12 cellular contexts compared by ENCODE assay signal in genomic region chr7:103851357-103851756, GRCh38.
A peak's percentile ranks its signal among the peaks of the same experiment; 100 is the strongest.
DNase-seq lines count a peak whose midpoint lies in the region; TF ChIP-seq lines count a peak whose summit lies in the region.
"Had no signal": no experiment of that assay in that cellular context is flagged by ENCODE, and none has a peak within 500 bp of the region (broad histone marks: within the 10 kb centered on the region; RNA-seq: fewer than 3 reads in every experiment).

No MANE protein-coding gene starts in this region.

- in situ Hi-C loops in mammary epithelial cell (cut with MboI; ENCODE audit: low sequenced_read_pairs in 2 of 2): no loop called here

- no peak overlapping the region for H3K27ac Mint-ChIP-seq in neural progenitor cell
- H3K27ac Mint-ChIP-seq in osteocyte (ENCODE audit: unreplicated experiment): no peak overlapping the region
- H3K27ac Mint-ChIP-seq: activated T-cell treated with anti-CD3 and anti-CD28 coated beads, Interleukin-2, amount 50 U/mL, for 72 hours; natural killer cell had no signal

- dilution Hi-C loops in mammary epithelial cell (cut with HindIII; ENCODE audit: low sequenced_read_pairs): no loop called here

- H3K4me3 ChIP-seq in HEK293 (ENCODE audit: low read depth, low read length): no peak overlapping the region
- no peak overlapping the region for H3K4me3 ChIP-seq in mammary epithelial cell (replicated peaks in 1 of 3; ENCODE audit: insufficient read depth in 1 of 3, low read depth in 2 of 3, low read length in 3 of 3)
- H3K4me3 ChIP-seq in neural progenitor cell: no peak overlapping the region

- H3F3A ChIP-seq in neural progenitor cell (ENCODE audit: low read depth): no peaks in the 10 kb centered on the region

- H3K36me3 ChIP-seq in HEK293 (ENCODE audit: control insufficient read depth in 2 of 2, insufficient read depth in 1 of 2, low read length in 2 of 2): no peaks in the 10 kb centered on the region
- H3K36me3 ChIP-seq in mammary epithelial cell (ENCODE audit: insufficient read depth, low read length): no peaks in the 10 kb centered on the region
- no peaks in the 10 kb centered on the region for H3K36me3 ChIP-seq in neural progenitor cell

- no TSS peak for BruUV-seq in mammary epithelial cell (replicated peaks; lab: Mats Ljungman, UMichigan)

- H3K4me1 Mint-ChIP-seq in neural progenitor cell (no peaks in the 10 kb centered on the region), osteocyte (ENCODE audit: unreplicated experiment) (no peaks in the 10 kb centered on the region)
- H3K4me1 Mint-ChIP-seq: natural killer cell had no signal

- no peaks in the 10 kb centered on the region for H3K27me3 ChIP-seq in mammary epithelial cell (ENCODE audit: insufficient read depth, low read length)
- no peaks in the 10 kb centered on the region for H3K27me3 ChIP-seq in neural progenitor cell

- no peak overlapping the region for H3K4me3 Mint-ChIP-seq in neural progenitor cell
- H3K4me3 Mint-ChIP-seq in osteocyte (ENCODE audit: unreplicated experiment): no peak overlapping the region
- H3K4me3 Mint-ChIP-seq: activated T-cell treated with anti-CD3 and anti-CD28 coated beads, Interleukin-2, amount 50 U/mL, for 72 hours; natural killer cell had no signal

- H4K20me1 ChIP-seq in mammary epithelial cell (ENCODE audit: insufficient read depth, low read length) (no peaks in the 10 kb centered on the region), neural progenitor cell (ENCODE audit: low read depth) (no peaks in the 10 kb centered on the region)

- CTCF ChIA-PET in HEK293 (lab: Yijun Ruan, JAX): no interaction called here
- CTCF ChIA-PET in mammary epithelial cell (lab: Charles Lee; ENCODE audit: low non-redundant PET): no interaction called here

- POLR2A ChIA-PET in HEK293 (lab: Yijun Ruan, JAX): no interaction called here

- no peak overlapping the region for H3K9ac ChIP-seq in mammary epithelial cell (ENCODE audit: insufficient read depth, low read length)
- no peak overlapping the region for H3K9ac ChIP-seq in neural progenitor cell

- DNase-seq in NCI-H69 (lab: John Stamatoyannopoulos, UW) (peak; percentile 43), mammary epithelial cell (peak; percentile 18), neural progenitor cell (ENCODE audit: low spot score) (peak; percentile 63), cerebellum (ENCODE audit: low spot score) (no peak), osteocyte (ENCODE audit: extremely low spot score, unreplicated experiment) (no peak), DMS79 treated with DMSO at 0.1 percent for 48 hours (lab: John Stamatoyannopoulos, UW) (no peak)
- DNase-seq: activated T-cell treated with anti-CD3 and anti-CD28 coated beads, Interleukin-2, amount 50 U/mL, for 72 hours; central memory CD4-positive, alpha-beta T cell; kidney; natural killer cell; NCI-H2227 treated with DMSO at 0.1 percent for 48 hours had no signal

- WGBS in mammary epithelial cell (ENCODE audit: low coverage, missing lambda C conversion rate): 54% methylated on average over 4 of the region's 4 CpGs

- intact Hi-C loops in mammary epithelial cell (cut with micrococcal nuclease): no loop called here

- no peak for TF ChIP-seq CTCF in HEK293 (tag by site-specific recombination; IDR thresholded peaks at IDR 0.05)
- TF ChIP-seq CTCF in mammary epithelial cell (conservative IDR thresholded peaks at IDR 0.05 in 1 of 2, IDR thresholded peaks at IDR 0.05 in 1 of 2; ENCODE audit: extremely low read depth in 1 of 2, insufficient read depth in 1 of 2, low read depth in 1 of 2, low read length in 2 of 2): no peak
- TF ChIP-seq CTCF in neural progenitor cell (IDR thresholded peaks at IDR 0.05): no peak
- no peak for TF ChIP-seq CTCF in osteocyte (IDR thresholded peaks at IDR 0.05)

- peaks cover 3% of the 10 kb centered on the region for H3K27me3 Mint-ChIP-seq in neural progenitor cell (ENCODE audit: insufficient read depth, low read depth)
- peaks cover 2% of the 10 kb centered on the region for H3K27me3 Mint-ChIP-seq in osteocyte (ENCODE audit: unreplicated experiment)

- H3K9me3 ChIP-seq in HEK293 (ENCODE audit: control insufficient read depth, insufficient read depth, low read depth, low read length) (no peaks in the 10 kb centered on the region), mammary epithelial cell (replicated peaks; ENCODE audit: insufficient read depth, low read length) (no peaks in the 10 kb centered on the region), neural progenitor cell (ENCODE audit: low read depth) (no peaks in the 10 kb centered on the region)

- no peak overlapping the region for H2AFZ ChIP-seq in mammary epithelial cell (ENCODE audit: low read depth, low read length)
- no peak overlapping the region for H2AFZ ChIP-seq in neural progenitor cell (replicated peaks)

- H3K36me3 Mint-ChIP-seq in neural progenitor cell (no peaks in the 10 kb centered on the region), osteocyte (ENCODE audit: unreplicated experiment) (no peaks in the 10 kb centered on the region)

- no peaks in the 10 kb centered on the region for H3K4me1 ChIP-seq in HEK293 (ENCODE audit: control insufficient read depth, insufficient read depth, low read length)
- H3K4me1 ChIP-seq in mammary epithelial cell (ENCODE audit: insufficient read depth, low read length): no peaks in the 10 kb centered on the region
- H3K4me1 ChIP-seq in neural progenitor cell: no peaks in the 10 kb centered on the region

- H3K79me2 ChIP-seq in mammary epithelial cell (ENCODE audit: insufficient read depth, low read length) (no peaks in the 10 kb centered on the region), neural progenitor cell (ENCODE audit: low read depth) (no peaks in the 10 kb centered on the region)

- peaks cover 2% of the 10 kb centered on the region for H3K9me3 Mint-ChIP-seq in neural progenitor cell
- H3K9me3 Mint-ChIP-seq in osteocyte (ENCODE audit: unreplicated experiment): peaks cover 7% of the 10 kb centered on the region

- H3K27ac ChIP-seq in HEK293 (ENCODE audit: extremely low read depth, low read depth, low read length): no peak overlapping the region
- no peak overlapping the region for H3K27ac ChIP-seq in mammary epithelial cell (ENCODE audit: insufficient read depth, low read depth, low read length)
- no peak overlapping the region for H3K27ac ChIP-seq in neural progenitor cell

- H3K4me2 ChIP-seq in mammary epithelial cell (ENCODE audit: insufficient read depth, low read depth, low read length) (no peak overlapping the region), neural progenitor cell (no peak overlapping the region)

TF ChIP-seq in HEK293, 187 proteins besides CTCF, POLR2A, EP300 and RAD21:
- TF ChIP-seq ZNF362 (tag by site-specific recombination; IDR thresholded peaks at IDR 0.05) (no peak), REST (tag by site-specific recombination; IDR thresholded peaks at IDR 0.05) (peak; percentile 91), ZNF24 (tag by site-specific recombination; IDR thresholded peaks at IDR 0.05) (no peak), ZNF610 (tag by site-specific recombination; IDR thresholded peaks at IDR 0.05; ENCODE audit: borderline replicate concordance) (no peak)
TF ChIP-seq in HEK293: peak in this region for 1.

Comparison
In these comparisons a context has a peak if more than half of its experiments do, and no peak if none do; other contexts are left out.
1. DNase-seq: peak in NCI-H69 (single experiment), mammary epithelial cell (single experiment) and neural progenitor cell (single experiment); none in cerebellum (single experiment), osteocyte (single experiment) and DMS79 treated with DMSO at 0.1 percent for 48 hours (single experiment).